In genomic region chr3:1002010-1002409, GRCh38 we compare ENCODE assay signal across 25 cellular contexts.
A peak's percentile ranks its signal among the peaks of the same experiment; 100 is the strongest.
DNase-seq lines count a peak whose midpoint lies in the region; ATAC-seq, FAIRE-seq and TF ChIP-seq lines count a peak whose summit lies in the region.
"Had no signal": no experiment of that assay in that cellular context is flagged by ENCODE, and none has a peak within 500 bp of the region (broad histone marks: within the 10 kb centered on the region; RNA-seq: fewer than 3 reads in every experiment).

No MANE protein-coding gene starts in this region.

- no peaks in the 10 kb centered on the region for H3K4me1 Mint-ChIP-seq in T-cell
- H3K4me1 Mint-ChIP-seq: CD14-positive monocyte; CD8-positive, alpha-beta memory T cell had no signal

- H3K27ac Mint-ChIP-seq in T-cell: no peak overlapping the region
- H3K27ac Mint-ChIP-seq: CD14-positive monocyte; CD4-positive, alpha-beta T cell; CD8-positive, alpha-beta memory T cell had no signal

- H3K36me3 Mint-ChIP-seq in T-cell: no peaks in the 10 kb centered on the region
- H3K36me3 Mint-ChIP-seq: CD14-positive monocyte; CD8-positive, alpha-beta memory T cell had no signal

- no TSS peak for BruUV-seq in K562 (replicated peaks; lab: Mats Ljungman, UMichigan)

- H3K9me1 ChIP-seq in K562 (ENCODE audit: control insufficient read depth, insufficient read depth, low read length): no peaks in the 10 kb centered on the region

- H3K4me1 ChIP-seq in K562 (replicated peaks in 1 of 2; ENCODE audit: control insufficient read depth in 2 of 2, insufficient read depth in 2 of 2, low read length in 2 of 2) (no peaks in the 10 kb centered on the region), small intestine (ENCODE audit: control insufficient read depth in 2 of 2, insufficient read depth in 1 of 2, low read depth in 1 of 2, low read length in 1 of 2) (no peaks in the 10 kb centered on the region)
- H3K4me1 ChIP-seq: A549; BE2C; BLaER1 treated with 17β-estradiol and CSF1 and Interleukin-3, amounts not matched to agents 10 nM and 100 nM had no signal

- H3K4me2 ChIP-seq in K562 (ENCODE audit: insufficient read depth, low read length): no peak overlapping the region
- H3K4me2 ChIP-seq: A549; BLaER1 treated with 17β-estradiol and CSF1 and Interleukin-3, amounts not matched to agents 10 nM and 100 nM had no signal

- no peak for DNase-seq in K562 (ENCODE audit: extremely low read depth in 1 of 4, low spot score in 3 of 4)
- no peak for DNase-seq in small intestine
- DNase-seq in T-cell: no peak
- DNase-seq in RCC 7860 (ENCODE audit: low spot score): no peak
- DNase-seq in dedifferentiated amniotic fluid mesenchymal stem cell (ENCODE audit: extremely low spot score): no peak
- DNase-seq: ACHN; AML-193; BE2C; CD4-positive, alpha-beta T cell; CD8-positive, alpha-beta memory T cell; DMS153; DND-41; GDM1; GM23248; H7 had no signal

- H4K20me1 ChIP-seq in K562 (replicated peaks; ENCODE audit: control insufficient read depth, insufficient read depth, low read length): no peaks in the 10 kb centered on the region
- H4K20me1 ChIP-seq: BLaER1 treated with 17β-estradiol and CSF1 and Interleukin-3, amounts not matched to agents 10 nM and 100 nM had no signal

- H3K27me3 ChIP-seq in K562 (ENCODE audit: control insufficient read depth in 2 of 2, insufficient read depth in 2 of 2, low read length in 2 of 2) (no peaks in the 10 kb centered on the region), small intestine (ENCODE audit: control insufficient read depth in 2 of 2, insufficient read depth in 2 of 2, low read length in 2 of 2) (no peaks in the 10 kb centered on the region)
- H3K27me3 ChIP-seq: BE2C; BLaER1 treated with 17β-estradiol and CSF1 and Interleukin-3, amounts not matched to agents 10 nM and 100 nM had no signal

- intact Hi-C loops in K562 (cut with micrococcal nuclease): no loop called here

- no peak overlapping the region for H3K4me3 ChIP-seq in K562
- H3K4me3 ChIP-seq in small intestine (ENCODE audit: low read depth in 1 of 2, low read length in 2 of 2): no peak overlapping the region
- H3K4me3 ChIP-seq: A549; BLaER1 treated with 17β-estradiol and CSF1 and Interleukin-3, amounts not matched to agents 10 nM and 100 nM; GM12878; GM23248 had no signal

- no peaks in the 10 kb centered on the region for H3K36me3 ChIP-seq in K562 (ENCODE audit: control insufficient read depth, insufficient read depth, low read length)
- H3K36me3 ChIP-seq in small intestine (ENCODE audit: control insufficient read depth in 2 of 2, insufficient read depth in 2 of 2, low read length in 2 of 2): no peaks in the 10 kb centered on the region
- H3K36me3 ChIP-seq: BE2C; BLaER1 treated with 17β-estradiol and CSF1 and Interleukin-3, amounts not matched to agents 10 nM and 100 nM had no signal

- H3K79me2 ChIP-seq in K562 (ENCODE audit: control insufficient read depth, insufficient read depth, low read length): no peaks in the 10 kb centered on the region

- peaks cover 0 to 3% (median 3%) of the 10 kb centered on the region in 3 donors for H3K9me3 Mint-ChIP-seq in T-cell

- no peak overlapping the region for H3K9ac ChIP-seq in K562 (ENCODE audit: insufficient read depth in 1 of 2, low read depth in 2 of 2, low read length in 2 of 2)
- H3K9ac ChIP-seq: BLaER1 treated with 17β-estradiol and CSF1 and Interleukin-3, amounts not matched to agents 10 nM and 100 nM; GM23248 had no signal

- H3K27ac ChIP-seq in K562 (ENCODE audit: extremely low read depth, low read depth, low read length) (no peak overlapping the region), small intestine (ENCODE audit: low read depth in 1 of 2, low read length in 1 of 2) (no peak overlapping the region)
- H3K27ac ChIP-seq: 22Rv1; A549; BLaER1 treated with 17β-estradiol and CSF1 and Interleukin-3, amounts not matched to agents 10 nM and 100 nM; GM23248 had no signal

- CTCF ChIA-PET in K562 (lab: Yijun Ruan, JAX; ENCODE audit: low intra/inter-chr PET ratio): no interaction called here
- CTCF ChIA-PET in T-cell (lab: Charles Lee): no interaction called here

- POLR2A ChIA-PET in K562 (lab: Yijun Ruan, JAX): no interaction called here
- POLR2A ChIA-PET in T-cell (lab: Charles Lee): no interaction called here

- TF ChIP-seq POLR2A in K562 (conservative IDR thresholded peaks at IDR 0.05): no peak

- TF ChIP-seq CTCF in K562 (IDR thresholded peaks at IDR 0.05 in 2 of 3, conservative IDR thresholded peaks at IDR 0.05 in 1 of 3; ENCODE audit: insufficient read depth in 2 of 3, low read depth in 1 of 3, low read length in 3 of 3): no peak

- ATAC-seq in K562 (no peak), T-cell (replicated peaks in 1 of 4) (no peak)
- ATAC-seq: A549, GM12878, HCT116 had no signal

- no peak overlapping the region for H2AFZ ChIP-seq in K562 (ENCODE audit: low read depth, low read length)
- H2AFZ ChIP-seq: GM23248 had no signal

- in situ Hi-C loops in K562 (cut with MboI): no loop called here

- TF ChIP-seq RAD21 in K562 (CRISPR knock-in tag; conservative IDR thresholded peaks at IDR 0.05 in 1 of 2, IDR thresholded peaks at IDR 0.05 in 1 of 2): no peak

- no peak for TF ChIP-seq EP300 in K562 (IDR thresholded peaks at IDR 0.05; ENCODE audit: low read length)

- WGBS in K562 (ENCODE audit: insufficient coverage, low coverage, missing lambda C conversion rate): 0% methylated on average over 1 of the region's 1 CpG
- 69 to 75% (median 74%) methylated on average over 1 of the region's 1 CpG for WGBS in small intestine, 3 donors

- H3K4me3 Mint-ChIP-seq in T-cell: no peak overlapping the region
- H3K4me3 Mint-ChIP-seq: CD14-positive monocyte; CD4-positive, alpha-beta T cell; CD8-positive, alpha-beta memory T cell had no signal

- H3K9me3 ChIP-seq in K562 (replicated peaks; ENCODE audit: control insufficient read depth, insufficient read depth, low read depth, low read length) (no peaks in the 10 kb centered on the region; the same call in 1 of the 2 replicates), small intestine (ENCODE audit: control insufficient read depth, low read depth) (peaks cover 1% of the 10 kb centered on the region)
- H3K9me3 ChIP-seq: A549; BE2C; BLaER1 treated with 17β-estradiol and CSF1 and Interleukin-3, amounts not matched to agents 10 nM and 100 nM had no signal

- H3K27me3 Mint-ChIP-seq in T-cell: no peaks in the 10 kb centered on the region
- H3K27me3 Mint-ChIP-seq: CD4-positive, alpha-beta T cell; CD8-positive, alpha-beta memory T cell had no signal

- FAIRE-seq in A204.1 (lab: Jason Lieb, UNC): peak; percentile 85
- no peak for FAIRE-seq in K562 (lab: Jason Lieb, UNC)
- peak; percentile 61 for FAIRE-seq in islet of Langerhans (lab: Jason Lieb, UNC)
- FAIRE-seq in small intestine (lab: Jason Lieb, UNC): peak; percentile 59
- FAIRE-seq in RCC 7860 (lab: Jason Lieb, UNC): no peak
- FAIRE-seq: A549, GM12878, GM19239, H1 had no signal

TF ChIP-seq in K562, 482 proteins besides CTCF, POLR2A, EP300 and RAD21:
- no peak for TF ChIP-seq HMGXB4 (CRISPR knock-in tag; IDR thresholded peaks at IDR 0.05)
- TF ChIP-seq SNIP1 (IDR thresholded peaks at IDR 0.05; ENCODE audit: low read depth): no peak
- peak; percentile 98 for TF ChIP-seq CUX1 (CRISPR knock-in tag; IDR thresholded peaks at IDR 0.05)
TF ChIP-seq in K562: peak in this region for 1.
